In genomic region chr13:52651880-52652169, GRCh38 we compare ENCODE assay signal across 8 cellular contexts. TPM values are rescaled to one million over a fixed set of nuclear protein-coding genes. Genes with fewer than 3 reads are reported as not detected.
A peak's percentile ranks its signal among the peaks of the same experiment; 100 is the strongest.
DNase-seq lines count a peak whose midpoint lies in the region; ATAC-seq and TF ChIP-seq lines count a peak whose summit lies in the region.

No MANE protein-coding gene starts in this region.

- no peaks in the 10 kb centered on the region for H3K27me3 ChIP-seq in RWPE2 (ENCODE audit: insufficient read depth, poor library complexity, severe bottlenecking)

- no peak overlapping the region for H3K4me3 Mint-ChIP-seq in stimulated activated naive B cell treated with anti-CD40 and anti-IgM and Interleukin-4, amounts not matched to agents 10 μg/mL and 1 μg/mL and 100 μg/mL, for 72 hours
- no peak overlapping the region for H3K4me3 Mint-ChIP-seq in osteocyte (ENCODE audit: unreplicated experiment)
- H3K4me3 Mint-ChIP-seq in natural killer cell treated with Interleukin-12 subunit alpha and Interleukin-12 subunit beta and Interleukin-15 and Interleukin-18, amount 100 ng/mL, for 72 hours, result no peak overlapping the region

- no peaks in the 10 kb centered on the region for H3K27me3 Mint-ChIP-seq in stimulated activated naive B cell treated with anti-CD40 and anti-IgM and Interleukin-4, amounts not matched to agents 10 μg/mL and 1 μg/mL and 100 μg/mL, for 72 hours
- no peaks in the 10 kb centered on the region for H3K27me3 Mint-ChIP-seq in osteocyte (ENCODE audit: unreplicated experiment)
- no peaks in the 10 kb centered on the region for H3K27me3 Mint-ChIP-seq in natural killer cell treated with Interleukin-12 subunit alpha and Interleukin-12 subunit beta and Interleukin-15 and Interleukin-18, amount 100 ng/mL, for 72 hours

- TF ChIP-seq CTCF in RWPE2 (IDR thresholded peaks at IDR 0.05; ENCODE audit: poor library complexity, severe bottlenecking) (no peak), osteocyte (IDR thresholded peaks at IDR 0.05) (no peak)

- no peak for DNase-seq in RWPE2 (ENCODE audit: low spot score)
- no peak for DNase-seq in left cardiac atrium
- no peak for DNase-seq in stimulated activated naive B cell treated with anti-CD40 and anti-IgM and Interleukin-4, amounts not matched to agents 10 μg/mL and 1 μg/mL and 100 μg/mL, for 72 hours
- no peak for DNase-seq in HPDE6-E6E7 (ENCODE audit: extremely low spot score)
- DNase-seq in osteocyte (ENCODE audit: extremely low spot score, unreplicated experiment), result no peak
- no peak for DNase-seq in natural killer cell treated with Interleukin-12 subunit alpha and Interleukin-12 subunit beta and Interleukin-15 and Interleukin-18, amount 100 ng/mL, for 72 hours (ENCODE audit: low spot score)

- H3K36me3 Mint-ChIP-seq in stimulated activated naive B cell treated with anti-CD40 and anti-IgM and Interleukin-4, amounts not matched to agents 10 μg/mL and 1 μg/mL and 100 μg/mL, for 72 hours, result peaks cover 6 to 13% of the 10 kb centered on the region in 2 donors
- H3K36me3 Mint-ChIP-seq in osteocyte (ENCODE audit: unreplicated experiment), result peaks cover 12% of the 10 kb centered on the region
- no peaks in the 10 kb centered on the region for H3K36me3 Mint-ChIP-seq in natural killer cell treated with Interleukin-12 subunit alpha and Interleukin-12 subunit beta and Interleukin-15 and Interleukin-18, amount 100 ng/mL, for 72 hours

- ATAC-seq in GM18909 (IDR thresholded peaks at IDR 0.05; ENCODE audit: poor library complexity, unreplicated experiment), result peak; percentile 7
- ATAC-seq in HG02759 (IDR thresholded peaks at IDR 0.05; ENCODE audit: unreplicated experiment), result peak; percentile 19
- ATAC-seq in RWPE2 (ENCODE audit: low read depth), result peak; percentile 8; the same call in 1 of the 3 replicates
- ATAC-seq in left cardiac atrium, result peak; percentile 20 to 66
- peak in 1 of 2 donors; percentile 23 for ATAC-seq in stimulated activated naive B cell treated with anti-CD40 and anti-IgM and Interleukin-4, amounts not matched to agents 10 μg/mL and 1 μg/mL and 100 μg/mL, for 72 hours (replicated peaks)
- ATAC-seq in natural killer cell treated with Interleukin-12 subunit alpha and Interleukin-12 subunit beta and Interleukin-15 and Interleukin-18, amount 100 ng/mL, for 72 hours, result no peak

- H3K4me3 ChIP-seq in RWPE2 (ENCODE audit: severe bottlenecking), result peak overlapping the region; percentile 45

- peaks cover 38% of the 10 kb centered on the region for H3K36me3 ChIP-seq in RWPE2 (ENCODE audit: low read depth)

- H3K4me1 Mint-ChIP-seq in stimulated activated naive B cell treated with anti-CD40 and anti-IgM and Interleukin-4, amounts not matched to agents 10 μg/mL and 1 μg/mL and 100 μg/mL, for 72 hours, result peaks cover 5 to 7% of the 10 kb centered on the region in 2 donors
- H3K4me1 Mint-ChIP-seq in osteocyte (ENCODE audit: unreplicated experiment), result peaks cover 13% of the 10 kb centered on the region
- peaks cover 9 to 10% of the 10 kb centered on the region in 2 donors for H3K4me1 Mint-ChIP-seq in natural killer cell treated with Interleukin-12 subunit alpha and Interleukin-12 subunit beta and Interleukin-15 and Interleukin-18, amount 100 ng/mL, for 72 hours (ENCODE audit: low read depth in 2 of 2)

- no peaks in the 10 kb centered on the region for H3K4me1 ChIP-seq in RWPE2 (ENCODE audit: insufficient read depth, poor library complexity, severe bottlenecking)

- intact Hi-C loops in left cardiac atrium (cut with DNase I), result loop anchor here in 1 of 2 donors (2.0 kb wide), 1 partner anchor 35 kb away; no protein-coding TSS in a partner anchor

- H3K9me3 Mint-ChIP-seq in stimulated activated naive B cell treated with anti-CD40 and anti-IgM and Interleukin-4, amounts not matched to agents 10 μg/mL and 1 μg/mL and 100 μg/mL, for 72 hours, result no peaks in the 10 kb centered on the region
- H3K9me3 Mint-ChIP-seq in osteocyte (ENCODE audit: unreplicated experiment), result no peaks in the 10 kb centered on the region
- no peaks in the 10 kb centered on the region for H3K9me3 Mint-ChIP-seq in natural killer cell treated with Interleukin-12 subunit alpha and Interleukin-12 subunit beta and Interleukin-15 and Interleukin-18, amount 100 ng/mL, for 72 hours

- H3K9me3 ChIP-seq in RWPE2 (ENCODE audit: severe bottlenecking), result no peaks in the 10 kb centered on the region

- H3K27ac Mint-ChIP-seq in stimulated activated naive B cell treated with anti-CD40 and anti-IgM and Interleukin-4, amounts not matched to agents 10 μg/mL and 1 μg/mL and 100 μg/mL, for 72 hours, result peak overlapping the region; percentile 62
- no peak overlapping the region for H3K27ac Mint-ChIP-seq in osteocyte (ENCODE audit: unreplicated experiment)
- H3K27ac Mint-ChIP-seq in natural killer cell treated with Interleukin-12 subunit alpha and Interleukin-12 subunit beta and Interleukin-15 and Interleukin-18, amount 100 ng/mL, for 72 hours, result no peak overlapping the region

- peak overlapping the region; percentile 91 for H3K27ac ChIP-seq in RWPE2 (ENCODE audit: poor library complexity, severe bottlenecking)

RNA-seq across cellular contexts. Expression of gene SUGT1, which starts 0.8 kb away (rescaled TPM):
- 10 to 100 TPM; 48.7 to 56.2 TPM for total RNA-seq in left cardiac atrium
- 46.1 and 48.4 TPM in 2 replicates for total RNA-seq in osteocyte
- total RNA-seq in natural killer cell treated with Interleukin-12 subunit alpha and Interleukin-12 subunit beta and Interleukin-15 and Interleukin-18, amount 100 ng/mL, for 72 hours, result 10 to 100 TPM; 49.0 to 58.1 TPM

RNA-seq across cellular contexts. Expression of gene HNRNPA1L2, which starts 9.6 kb away (rescaled TPM):
- total RNA-seq in left cardiac atrium (1 to 10 TPM; 3.6 to 4.3 TPM), osteocyte (7.2 and 8.9 TPM in 2 replicates)
- 10 to 100 TPM in 1 of 2 donors, 1 to 10 TPM in 1; 6.9 to 11.6 TPM for total RNA-seq in natural killer cell treated with Interleukin-12 subunit alpha and Interleukin-12 subunit beta and Interleukin-15 and Interleukin-18, amount 100 ng/mL, for 72 hours

Comparison
In these comparisons a context has a peak if more than half of its experiments do, and no peak if none do; other contexts are left out.
1. ATAC-seq: peak in GM18909 (single experiment), HG02759 (single experiment), RWPE2 (single experiment) and left cardiac atrium (2 of 2); none in natural killer cell treated with Interleukin-12 subunit alpha and Interleukin-12 subunit beta and Interleukin-15 and Interleukin-18, amount 100 ng/mL, for 72 hours (0 of 2).